ENCODE assay signal across 19 cellular contexts in the genomic region with DNA sequence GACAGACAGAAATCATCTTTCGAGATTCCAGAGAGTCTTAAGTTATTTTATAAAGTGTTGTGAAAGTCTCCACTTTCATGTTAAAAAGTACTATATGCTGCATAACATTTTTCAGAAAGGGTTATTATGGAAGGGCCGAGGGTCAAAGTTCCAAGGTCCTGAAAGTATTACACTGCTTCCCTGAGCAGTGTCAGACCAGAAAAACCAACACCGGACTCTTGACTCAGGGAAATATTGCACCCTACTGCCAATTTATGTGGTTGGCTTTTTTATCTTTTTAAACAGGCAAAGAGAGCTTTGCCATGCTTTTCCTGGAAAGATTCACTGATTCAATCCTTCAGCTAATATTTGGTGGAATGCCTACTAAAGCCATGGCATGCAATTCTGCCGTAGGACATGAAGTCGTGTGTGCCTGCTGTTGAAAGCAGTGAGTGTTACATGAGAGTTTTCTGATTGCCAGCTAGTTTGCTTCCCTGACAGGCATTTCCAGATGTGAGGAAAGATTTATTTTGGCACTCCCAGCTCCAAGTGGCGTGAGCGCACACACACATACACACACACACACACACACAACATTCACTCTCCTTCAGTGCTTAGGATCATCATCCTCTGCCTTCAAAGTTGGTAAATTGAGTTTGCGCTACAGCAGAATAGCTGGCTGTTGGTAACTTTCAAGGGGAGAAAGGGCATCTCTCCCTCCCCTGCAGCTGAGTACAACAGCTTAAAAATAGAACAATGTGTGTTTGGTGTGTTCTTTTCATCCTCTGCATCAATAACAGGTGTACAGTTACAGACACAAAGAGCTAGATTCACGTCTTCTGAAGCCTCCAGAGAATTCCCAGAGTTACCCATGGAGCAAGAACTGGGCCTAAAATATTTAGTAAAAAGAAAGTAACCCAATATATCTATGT. TPM values are rescaled to one million over a fixed set of nuclear protein-coding genes. Genes with fewer than 3 reads are reported as not detected.
DNase-seq lines count a peak whose midpoint lies in the region; ATAC-seq, FAIRE-seq and TF ChIP-seq lines count a peak whose summit lies in the region.
"Had no signal": no experiment of that assay in that cellular context is flagged by ENCODE, and none has a peak within 500 bp of the region (broad histone marks: within the 10 kb centered on the region; RNA-seq: fewer than 3 reads in every experiment).

No MANE protein-coding gene starts in this region.

- H3K4me1 ChIP-seq in hepatocyte (ENCODE audit: insufficient read depth), result peaks cover 32% of the 10 kb centered on the region
- peaks cover 16 to 21% of the 10 kb centered on the region in 2 donors for H3K4me1 ChIP-seq in neuronal stem cell (ENCODE audit: control insufficient read depth in 2 of 2, insufficient read depth in 1 of 2, low read depth in 1 of 2, low read length in 2 of 2)

- H2BK120ac ChIP-seq in neuronal stem cell (ENCODE audit: low read depth, low read length), result no peak overlapping the region

- DNase-seq in HTR-8/SVneo (ENCODE audit: insufficient read length, low spot score) (no peak), epithelial cell of esophagus (ENCODE audit: low read depth) (peak; percentile 20), hepatocyte (ENCODE audit: low spot score) (peak; percentile 19), sciatic nerve (ENCODE audit: low spot score) (no peak), inferior parietal cortex (ENCODE audit: extremely low spot score) (no peak), NCI-H510A treated with DMSO at 0.1 percent for 48 hours (lab: John Stamatoyannopoulos, UW) (no peak), neuronal stem cell (ENCODE audit: low spot score) (no peak), hepatic stellate cell (ENCODE audit: low spot score) (no peak)
- DNase-seq: activated CD4-positive, alpha-beta T cell treated with anti-CD3 and anti-CD28 coated beads for 36 hours; CD4-positive, alpha-beta memory T cell; DMS79; erythroblast; HCEC 1CT; islet precursor cell; NCI-H2029 treated with DMSO at 0.1 percent for 48 hours; NCI-H526 treated with DMSO at 0.1 percent for 48 hours; SHP77 had no signal

- ATAC-seq in sciatic nerve, result peak; percentile 57
- ATAC-seq: activated CD4-positive, alpha-beta T cell treated with anti-CD3 and anti-CD28 coated beads for 36 hours; K562 had no signal

- no peak overlapping the region for H2BK15ac ChIP-seq in neuronal stem cell (ENCODE audit: low read length)

- no peak overlapping the region for H3K4ac ChIP-seq in neuronal stem cell (ENCODE audit: low read length)

- H3K9me2 ChIP-seq in hepatocyte (replicated peaks; ENCODE audit: insufficient read depth), result no peaks in the 10 kb centered on the region

- H2BK12ac ChIP-seq in neuronal stem cell (ENCODE audit: low read length), result no peak overlapping the region

- H3K4me2 ChIP-seq in hepatocyte (peak overlapping the region; percentile 41), neuronal stem cell (ENCODE audit: insufficient read depth, low read length, poor library complexity, severe bottlenecking) (no peak overlapping the region)

- peak; percentile 77 for FAIRE-seq in HTR-8/SVneo (lab: Jason Lieb, UNC)
- FAIRE-seq: K562 had no signal

- no peak overlapping the region for H3K18ac ChIP-seq in neuronal stem cell (ENCODE audit: low read length)

- H3K9ac ChIP-seq in neuronal stem cell (ENCODE audit: low read depth, low read length, poor library complexity), result no peak overlapping the region

- no peak overlapping the region for H3K23ac ChIP-seq in neuronal stem cell (ENCODE audit: low read depth, low read length, poor library complexity)

- TF ChIP-seq CTCF in epithelial cell of esophagus (IDR thresholded peaks at IDR 0.05; ENCODE audit: insufficient read depth, low read depth, low read length, missing control alignments) (no peak), hepatocyte (IDR thresholded peaks at IDR 0.05; ENCODE audit: poor library complexity) (no peak)

- intact Hi-C loops in sciatic nerve (cut with DNase I), result no loop called here

- H3K27me3 ChIP-seq in hepatocyte (no peaks in the 10 kb centered on the region), neuronal stem cell (ENCODE audit: control insufficient read depth in 3 of 3, insufficient read depth in 3 of 3, low read depth in 1 of 3, low read length in 3 of 3) (no peaks in the 10 kb centered on the region)

- no peaks in the 10 kb centered on the region for H3K9me3 ChIP-seq in hepatocyte (ENCODE audit: low read depth)
- H3K9me3 ChIP-seq in neuronal stem cell (replicated peaks in 1 of 2; ENCODE audit: control insufficient read depth in 2 of 2, insufficient read depth in 1 of 2, low read depth in 1 of 2, low read length in 2 of 2), result no peaks in the 10 kb centered on the region

- H2AK5ac ChIP-seq in neuronal stem cell (ENCODE audit: low read depth, low read length), result no peak overlapping the region

- H4K20me1 ChIP-seq in hepatocyte (ENCODE audit: insufficient read depth, poor library complexity, severe bottlenecking), result no peaks in the 10 kb centered on the region

- no peak overlapping the region for H2BK5ac ChIP-seq in neuronal stem cell (ENCODE audit: low read length)

- H3K79me1 ChIP-seq in neuronal stem cell (ENCODE audit: low read depth, low read length), result no peaks in the 10 kb centered on the region

- H3K14ac ChIP-seq in neuronal stem cell (ENCODE audit: low read length), result no peak overlapping the region

- H3K27ac ChIP-seq in hepatocyte (peak overlapping the region; percentile 66), neuronal stem cell (replicated peaks; ENCODE audit: low read length) (no peak overlapping the region)

- H2AFZ ChIP-seq in hepatocyte (no peak overlapping the region), neuronal stem cell (ENCODE audit: low read length) (no peak overlapping the region)

- no peaks in the 10 kb centered on the region for H3K36me3 ChIP-seq in hepatocyte (replicated peaks; ENCODE audit: insufficient read depth, low read depth)
- no peaks in the 10 kb centered on the region for H3K36me3 ChIP-seq in neuronal stem cell (replicated peaks in 1 of 2; ENCODE audit: control insufficient read depth in 2 of 2, insufficient read depth in 2 of 2, low read length in 2 of 2)

- no peak overlapping the region for H3K4me3 ChIP-seq in epithelial cell of esophagus (ENCODE audit: low read length)
- no peak overlapping the region for H3K4me3 ChIP-seq in hepatocyte
- no peak overlapping the region for H3K4me3 ChIP-seq in neuronal stem cell (ENCODE audit: low read length in 2 of 2)
- H3K4me3 ChIP-seq: K562 had no signal

- H3K79me2 ChIP-seq in hepatocyte, result no peaks in the 10 kb centered on the region

- WGBS in hepatocyte (ENCODE audit: low lambda C conversion rate, missing lambda C conversion rate), result 63% methylated on average over 9 of the region's 9 CpGs
- WGBS in neuronal stem cell (ENCODE audit: extremely low coverage in 2 of 2, insufficient read length in 2 of 2, insufficient replicate concordance in 1 of 2), 2 donors, result no CpG with 5 or more reads among the region's 9 CpGs

- H4K91ac ChIP-seq in neuronal stem cell (ENCODE audit: low read depth, low read length, poor library complexity), result no peak overlapping the region

- no peak overlapping the region for H4K8ac ChIP-seq in neuronal stem cell (ENCODE audit: low read depth, low read length)

RNA-seq across cellular contexts. Expression of gene SLC1A3, which starts 45.6 kb away (rescaled TPM):
- 42.3 and 44.1 TPM in 2 replicates for total RNA-seq in hepatocyte
- polyA plus RNA-seq in hepatocyte, result 32.3 and 39.6 TPM in 2 replicates
- total RNA-seq in sciatic nerve, result 19.4 TPM
- 5.3 TPM for polyA plus RNA-seq in neuronal stem cell (2013, experiment 1 of 2)
- polyA plus RNA-seq in neuronal stem cell (2013, experiment 2 of 2), result 5.7 TPM
- total RNA-seq: activated T-helper 1 cell treated with anti-CD3 and anti-CD28 coated beads, Interleukin-12 subunit alpha, Interleukin-12 subunit beta, Interleukin-2, Interleukin-4 antibody, amounts not matched to agents 30 ng/mL and 10 ng/mL and 1 ng/mL, durations not matched to agents 14 hours and 24 hours and 36 hours had no signal
- polyA plus RNA-seq: CD4-positive, alpha-beta memory T cell; K562 had no signal

Comparison
In these comparisons a context has a peak if more than half of its experiments do, and no peak if none do; other contexts are left out.
1. DNase-seq: peak in epithelial cell of esophagus (single experiment) and hepatocyte (single experiment); none in HTR-8/SVneo (single experiment), sciatic nerve (single experiment), inferior parietal cortex (single experiment), NCI-H510A treated with DMSO at 0.1 percent for 48 hours (single experiment), neuronal stem cell (single experiment) and hepatic stellate cell (single experiment).